2 cellular contexts compared by ENCODE assay signal in genomic region chr15:24924621-24925020, GRCh38.
TF ChIP-seq lines count a peak whose summit lies in the region.

No MANE protein-coding gene starts in this region.

TF ChIP-seq in IMR-90, 13 proteins besides CTCF, POLR2A, EP300 and RAD21:
- TF ChIP-seq BHLHE40 (IDR thresholded peaks at IDR 0.05; ENCODE audit: low read depth, low read length) = no peak
- no peak for TF ChIP-seq NFE2L2 (IDR thresholded peaks at IDR 0.05; ENCODE audit: low read depth, low read length)
- TF ChIP-seq, protein P1, sequence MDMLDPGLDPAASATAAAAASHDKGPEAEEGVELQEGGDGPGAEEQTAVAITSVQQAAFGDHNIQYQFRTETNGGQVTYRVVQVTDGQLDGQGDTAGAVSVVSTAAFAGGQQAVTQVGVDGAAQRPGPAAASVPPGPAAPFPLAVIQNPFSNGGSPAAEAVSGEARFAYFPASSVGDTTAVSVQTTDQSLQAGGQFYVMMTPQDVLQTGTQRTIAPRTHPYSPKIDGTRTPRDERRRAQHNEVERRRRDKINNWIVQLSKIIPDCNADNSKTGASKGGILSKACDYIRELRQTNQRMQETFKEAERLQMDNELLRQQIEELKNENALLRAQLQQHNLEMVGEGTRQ (IDR thresholded peaks at IDR 0.05; ENCODE audit: low read depth, low read length) = no peak
- no peak for TF ChIP-seq RFX5 (IDR thresholded peaks at IDR 0.05; ENCODE audit: low read depth, low read length)
- no peak for TF ChIP-seq MAZ (IDR thresholded peaks at IDR 0.05; ENCODE audit: borderline replicate concordance, low read depth, low read length)
- TF ChIP-seq FOS (IDR thresholded peaks at IDR 0.05; ENCODE audit: low read depth, low read length) = no peak
- no peak for TF ChIP-seq MAFK (IDR thresholded peaks at IDR 0.05; ENCODE audit: low read depth, low read length)
- no peak for TF ChIP-seq SMC3 (IDR thresholded peaks at IDR 0.05; ENCODE audit: low read depth, low read length)
- TF ChIP-seq, protein P2, sequence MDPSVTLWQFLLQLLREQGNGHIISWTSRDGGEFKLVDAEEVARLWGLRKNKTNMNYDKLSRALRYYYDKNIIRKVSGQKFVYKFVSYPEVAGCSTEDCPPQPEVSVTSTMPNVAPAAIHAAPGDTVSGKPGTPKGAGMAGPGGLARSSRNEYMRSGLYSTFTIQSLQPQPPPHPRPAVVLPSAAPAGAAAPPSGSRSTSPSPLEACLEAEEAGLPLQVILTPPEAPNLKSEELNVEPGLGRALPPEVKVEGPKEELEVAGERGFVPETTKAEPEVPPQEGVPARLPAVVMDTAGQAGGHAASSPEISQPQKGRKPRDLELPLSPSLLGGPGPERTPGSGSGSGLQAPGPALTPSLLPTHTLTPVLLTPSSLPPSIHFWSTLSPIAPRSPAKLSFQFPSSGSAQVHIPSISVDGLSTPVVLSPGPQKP (IDR thresholded peaks at IDR 0.05; ENCODE audit: borderline replicate concordance, low read depth, low read length) = no peak

TF ChIP-seq in endothelial cell of umbilical vein, 7 proteins besides CTCF, POLR2A, EP300 and RAD21:
- TF ChIP-seq MYC (IDR thresholded peaks at IDR 0.05; ENCODE audit: low read depth, low read length) (no peak), JUN (IDR thresholded peaks at IDR 0.05; ENCODE audit: borderline replicate concordance, insufficient read depth, insufficient read length, low read depth) (no peak), EZH2 (IDR thresholded peaks at IDR 0.05; ENCODE audit: borderline replicate concordance, low read depth, low read length, severe bottlenecking) (no peak), GATA2 (IDR thresholded peaks at IDR 0.05; ENCODE audit: insufficient read depth, insufficient read length, low read depth, low read length) (no peak), POLR2AphosphoS5 (IDR thresholded peaks at IDR 0.05; ENCODE audit: insufficient read depth, low read depth, low read length) (no peak), FOS (IDR thresholded peaks at IDR 0.05; ENCODE audit: borderline replicate concordance, insufficient read depth, low read length) (no peak)
- TF ChIP-seq, protein P3, sequence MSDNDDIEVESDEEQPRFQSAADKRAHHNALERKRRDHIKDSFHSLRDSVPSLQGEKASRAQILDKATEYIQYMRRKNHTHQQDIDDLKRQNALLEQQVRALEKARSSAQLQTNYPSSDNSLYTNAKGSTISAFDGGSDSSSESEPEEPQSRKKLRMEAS (IDR thresholded peaks at IDR 0.05; ENCODE audit: insufficient read depth, insufficient read length) = no peak
TF ChIP-seq in endothelial cell of umbilical vein: peak in this region for 0.
